ENCODE assay signal across 8 cellular contexts in genomic region chr18:48782381-48782841, GRCh38.
A peak's percentile ranks its signal among the peaks of the same experiment; 100 is the strongest.
DNase-seq lines count a peak whose midpoint lies in the region; ATAC-seq, FAIRE-seq and TF ChIP-seq lines count a peak whose summit lies in the region.
"Had no signal": no experiment of that assay in that cellular context is flagged by ENCODE, and none has a peak within 500 bp of the region (broad histone marks: within the 10 kb centered on the region; RNA-seq: fewer than 3 reads in every experiment).

No MANE protein-coding gene starts in this region.

- ATAC-seq in left cardiac atrium: peak; percentile 24 to 31
- ATAC-seq in pancreas: no peak
- ATAC-seq in GM21717 (IDR thresholded peaks at IDR 0.05; ENCODE audit: unreplicated experiment): no peak
- ATAC-seq in GM21825 (IDR thresholded peaks at IDR 0.05; ENCODE audit: unreplicated experiment): no peak

- H3K9me3 ChIP-seq in adipocyte (ENCODE audit: control insufficient read depth, low read length) (no peaks in the 10 kb centered on the region), pancreas (no peaks in the 10 kb centered on the region), vagina (no peaks in the 10 kb centered on the region)

- intact Hi-C loops in left cardiac atrium (cut with DNase I) (loop anchor here in 1 of 2 donors (5.0 kb wide), 1 partner anchor 45 kb away; no protein-coding TSS in a partner anchor), pancreas (cut with DNase I) (no loop called here), vagina (cut with DNase I) (loop anchor here (10.0 kb wide), 1 partner anchor 62 kb away; no protein-coding TSS in a partner anchor)

- TF ChIP-seq POLR2A in vagina (IDR thresholded peaks at IDR 0.05): no peak

- WGBS in pancreas, 2 donors: 88 to 91% methylated on average over 10 of the region's 10 CpGs

- H3K36me3 ChIP-seq in adipocyte (ENCODE audit: control insufficient read depth, insufficient read depth, low read length, severe bottlenecking): peaks cover 33% of the 10 kb centered on the region
- H3K36me3 ChIP-seq in pancreas: no peaks in the 10 kb centered on the region
- H3K36me3 ChIP-seq in vagina: no peaks in the 10 kb centered on the region

- H3K27ac ChIP-seq in pancreas (peak overlapping the region in 3 of 4 donors; percentile 38 to 80 (median 73)), vagina (peak overlapping the region; percentile 80)

- no peak for FAIRE-seq in pancreas (lab: Jason Lieb, UNC)

- H3K4me3 ChIP-seq in adipocyte (ENCODE audit: low read length): peak overlapping the region; percentile 55
- H3K4me3 ChIP-seq in pancreas: no peak overlapping the region
- no peak overlapping the region for H3K4me3 ChIP-seq in vagina

- H3K27me3 ChIP-seq in adipocyte (replicated peaks; ENCODE audit: control insufficient read depth, insufficient read depth, low read length) (no peaks in the 10 kb centered on the region), pancreas (no peaks in the 10 kb centered on the region), vagina (no peaks in the 10 kb centered on the region)

- peak overlapping the region; percentile 86 for H3K9ac ChIP-seq in adipocyte (ENCODE audit: low read length)

- TF ChIP-seq CTCF in pancreas (IDR thresholded peaks at IDR 0.05) (no peak), vagina (IDR thresholded peaks at IDR 0.05) (no peak)

- H3K4me1 ChIP-seq in adipocyte (ENCODE audit: control insufficient read depth, insufficient read depth, low read length) (peaks cover 50% of the 10 kb centered on the region), pancreas (peaks cover 3 to 15% (median 6%) of the 10 kb centered on the region in 3 donors), vagina (peaks cover 48% of the 10 kb centered on the region)

- DNase-seq in adipocyte (ENCODE audit: low read depth) (peak; percentile 53), left cardiac atrium (peak; percentile 73), pancreas (peak in 1 of 6 donors; percentile 62), vagina (ENCODE audit: extremely low spot score in 2 of 2) (no peak), SIG-M5 treated with dmso at 0.1 percent for 504 hours (lab: John Stamatoyannopoulos, UW; ENCODE audit: unreplicated experiment) (no peak)
- DNase-seq: NCI-H146 had no signal

Comparison
In these comparisons a context has a peak if more than half of its experiments do, and no peak if none do; other contexts are left out.
1. DNase-seq: peak in adipocyte (single experiment) and left cardiac atrium (single experiment); none in vagina (0 of 2) and SIG-M5 treated with dmso at 0.1 percent for 504 hours (single experiment).
2. ATAC-seq: peak in left cardiac atrium (2 of 2); none in pancreas (0 of 4), GM21717 (single experiment) and GM21825 (single experiment).